ENCODE assay signal across 18 cellular contexts in genomic region chr11:43583548-43583947, GRCh38.
"Had no signal": no experiment of that assay in that cellular context is flagged by ENCODE, and none has a peak within 500 bp of the region (broad histone marks: within the 10 kb centered on the region; RNA-seq: fewer than 3 reads in every experiment).

No MANE protein-coding gene starts in this region.

- ATAC-seq: heart left ventricle, left cardiac atrium, lower lobe of right lung, natural killer cell, right cardiac atrium had no signal

- DNase-seq: cortex of kidney; dorsolateral prefrontal cortex; effector CD8-positive, alpha-beta T cell; heart left ventricle; hippocampal formation; left cardiac atrium; left ventricle myocardium inferior; lower lobe of right lung; natural killer cell; right cardiac atrium; small intestine; stimulated activated CD4-positive, alpha-beta T cell treated with anti-CD3 and anti-CD28 coated beads, Interleukin-12 subunit alpha, Interleukin-12 subunit beta, amount 100 ng/mL, for 4 hours; stimulated activated CD4-positive, alpha-beta T cell treated with anti-CD3 and anti-CD28 coated beads, Interleukin-2, amount 100 ng/mL, for 48 hours; stimulated activated naive CD4-positive, alpha-beta T cell treated with Interleukin-2 at 50 U/mL for 16 hours; trophoblast cell had no signal

- H3K9me3 Mint-ChIP-seq: memory B cell, mesothelial cell of epicardium, natural killer cell had no signal

- H3K36me3 Mint-ChIP-seq: memory B cell, mesothelial cell of epicardium, natural killer cell had no signal

- H3K4me3 ChIP-seq: heart left ventricle, left ventricle myocardium inferior, lower lobe of right lung had no signal

- H3K27ac ChIP-seq: dorsolateral prefrontal cortex, heart left ventricle, left ventricle myocardium inferior, lower lobe of right lung, neutrophil had no signal

- H3K36me3 ChIP-seq: heart left ventricle, left ventricle myocardium inferior, lower lobe of right lung, neutrophil had no signal

- H3K4me3 Mint-ChIP-seq: memory B cell, mesothelial cell of epicardium, natural killer cell had no signal

- H3K9me3 ChIP-seq: heart left ventricle, left ventricle myocardium inferior, lower lobe of right lung, neutrophil had no signal

- H3K27ac Mint-ChIP-seq: memory B cell, mesothelial cell of epicardium, natural killer cell had no signal
